ENCODE assay signal across 23 cellular contexts in the genomic region with DNA sequence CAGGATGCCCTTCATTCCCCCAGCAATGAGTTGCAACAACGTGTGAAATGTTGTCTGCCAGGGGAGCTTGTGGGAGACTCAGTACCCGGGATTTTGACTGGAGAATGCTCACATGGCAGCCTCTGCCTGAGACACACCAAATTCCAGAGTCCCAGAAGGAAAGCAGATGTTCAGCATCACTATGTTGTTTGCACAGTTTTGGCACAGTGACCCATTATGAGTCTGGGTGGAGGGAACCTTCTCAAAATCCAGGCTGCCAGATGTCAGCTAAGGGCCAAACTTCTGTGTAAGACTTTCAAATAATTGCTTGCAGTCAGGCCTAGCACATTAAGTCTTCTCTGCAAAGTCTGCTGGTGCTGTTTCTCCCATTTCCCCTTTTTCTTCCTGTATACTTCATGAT.
DNase-seq lines count a peak whose midpoint lies in the region; TF ChIP-seq lines count a peak whose summit lies in the region.
"Had no signal": no experiment of that assay in that cellular context is flagged by ENCODE, and none has a peak within 500 bp of the region (broad histone marks: within the 10 kb centered on the region; RNA-seq: fewer than 3 reads in every experiment).

No MANE protein-coding gene starts in this region.

- no peaks in the 10 kb centered on the region for H3K27me3 ChIP-seq in BLaER1

- peak overlapping the region; percentile 14 for H3K4me2 ChIP-seq in BLaER1
- H3K4me2 ChIP-seq: A549 had no signal

- H3K9me3 ChIP-seq in BLaER1 = no peaks in the 10 kb centered on the region
- H3K9me3 ChIP-seq: A549 had no signal

- no peak overlapping the region for H3K9ac ChIP-seq in BLaER1

- no peaks in the 10 kb centered on the region for H4K20me1 ChIP-seq in BLaER1

- peaks cover 8% of the 10 kb centered on the region for H3K4me1 ChIP-seq in BLaER1
- H3K4me1 ChIP-seq: A549 had no signal

- no peak overlapping the region for H3K4me3 ChIP-seq in AG10803 (ENCODE audit: low read length)
- no peak overlapping the region for H3K4me3 ChIP-seq in BLaER1
- H3K4me3 ChIP-seq: A549 had no signal

- TF ChIP-seq CTCF in AG10803 (conservative IDR thresholded peaks at IDR 0.05; ENCODE audit: low read length) = no peak

- no peaks in the 10 kb centered on the region for H3K36me3 ChIP-seq in BLaER1

- no peak overlapping the region for H3K27ac ChIP-seq in BLaER1
- H3K27ac ChIP-seq: A549 had no signal

- DNase-seq in AG10803 (ENCODE audit: low read depth) (peak; percentile 47), NCI-H69 (lab: John Stamatoyannopoulos, UW) (peak; percentile 9), left kidney (ENCODE audit: low read depth, low spot score) (peak; percentile 11), SKM-1 treated with dmso at 0.1 percent for 144 hours (lab: John Stamatoyannopoulos, UW; ENCODE audit: unreplicated experiment) (no peak)
- no peak for DNase-seq in activated CD8-positive, alpha-beta memory T cell treated with anti-CD3 and anti-CD28 coated beads, Interleukin-2, amount 50 U/mL, for 48 hours
- DNase-seq in activated CD4-positive, alpha-beta T cell treated with anti-CD3 and anti-CD28 coated beads, Interleukin-2, amount 50 U/mL, for 1 hour = no peak
- DNase-seq: CD8-positive, alpha-beta memory T cell; DMS 273 treated with DMSO at 0.1 percent for 48 hours; DMS79; EL; GDM1; Karpas-422; NCI-H1105; NCI-H1436 treated with DMSO at 0.1 percent for 48 hours; NCI-H187 treated with DMSO at 0.1 percent for 48 hours; NCI-H2171 treated with DMSO at 0.1 percent for 48 hours; NCI-H345; NCI-H510A treated with DMSO at 0.1 percent for 48 hours; NCI-H774; PC-3; SHP77 had no signal

Comparison
In these comparisons a context has a peak if more than half of its experiments do, and no peak if none do; other contexts are left out.
1. DNase-seq: peak in AG10803 (single experiment), NCI-H69 (single experiment) and left kidney (single experiment); none in activated CD8-positive, alpha-beta memory T cell treated with anti-CD3 and anti-CD28 coated beads, Interleukin-2, amount 50 U/mL, for 48 hours (single experiment), SKM-1 treated with dmso at 0.1 percent for 144 hours (single experiment) and activated CD4-positive, alpha-beta T cell treated with anti-CD3 and anti-CD28 coated beads, Interleukin-2, amount 50 U/mL, for 1 hour (single experiment).